Comparison of ENCODE assay signal across 7 cellular contexts in the genomic region with DNA sequence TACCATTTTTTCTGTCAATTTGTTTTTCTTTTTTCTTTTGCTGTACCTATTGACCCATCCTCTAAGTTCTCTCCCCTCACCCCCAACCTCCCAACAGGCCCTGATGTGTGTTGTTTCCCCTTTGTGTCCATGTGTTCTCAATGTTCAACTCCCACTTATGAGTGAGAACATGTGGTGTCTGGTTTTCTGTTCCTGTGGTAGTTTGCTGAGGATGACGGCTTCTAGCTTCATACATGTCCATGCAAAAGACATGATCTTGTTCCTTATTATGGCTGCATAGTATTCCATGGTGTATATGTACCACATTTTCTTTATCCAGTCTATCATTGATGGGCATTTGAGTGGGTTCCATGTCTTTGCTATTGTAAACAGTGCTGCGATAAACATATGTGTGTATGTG. TPM values are rescaled to one million over a fixed set of nuclear protein-coding genes. Genes with fewer than 3 reads are reported as not detected.
DNase-seq lines count a peak whose midpoint lies in the region; ATAC-seq, FAIRE-seq and TF ChIP-seq lines count a peak whose summit lies in the region.
"Not testable (repeated sequence)": the region's sequence is repeated elsewhere in the genome, so short reads cannot be mapped to it uniquely, and the experiment has no call there.

No MANE protein-coding gene starts in this region.

- TF ChIP-seq EP300 in K562 (IDR thresholded peaks at IDR 0.05; ENCODE audit: low read length), result not testable (repeated sequence)

- TF ChIP-seq CTCF in K562 (IDR thresholded peaks at IDR 0.05 in 2 of 3, conservative IDR thresholded peaks at IDR 0.05 in 1 of 3; ENCODE audit: insufficient read depth in 2 of 3, low read depth in 1 of 3, low read length in 3 of 3); parathyroid adenoma (IDR thresholded peaks at IDR 0.05): not testable (repeated sequence)

- ATAC-seq in K562; stimulated activated naive B cell treated with anti-CD40 and anti-IgM and Interleukin-4, amounts not matched to agents 10 μg/mL and 1 μg/mL and 100 μg/mL, for 72 hours (replicated peaks): not testable (repeated sequence)

- not testable (repeated sequence) for H3K4me3 ChIP-seq in GM23248, K562
- peak overlapping the region; percentile 84 for H3K4me3 ChIP-seq in endocrine pancreas (ENCODE audit: control insufficient read depth, insufficient read depth, low read length)
- H3K4me3 ChIP-seq in parathyroid adenoma (ENCODE audit: low read depth, low read length), result peak overlapping the region; percentile 70

- WGBS in GM23248 (ENCODE audit: low coverage in 1 of 2, low lambda C conversion rate in 2 of 2, missing lambda C conversion rate in 2 of 2), 2 experiments, result 74 to 80% methylated on average over 2 of the region's 2 CpGs
- 48% methylated on average over 2 of the region's 2 CpGs for WGBS in K562 (ENCODE audit: insufficient coverage, low coverage, missing lambda C conversion rate)

- H3K9me3 ChIP-seq in GM23248 (ENCODE audit: low read depth); K562 (replicated peaks; ENCODE audit: control insufficient read depth, insufficient read depth, low read depth, low read length); endocrine pancreas (ENCODE audit: control insufficient read depth, low read length); parathyroid adenoma (ENCODE audit: control insufficient read depth, low read length): not testable (repeated sequence)

- H3K27me3 ChIP-seq in GM23248 (replicated peaks; ENCODE audit: insufficient read depth); K562 (ENCODE audit: control insufficient read depth in 2 of 2, insufficient read depth in 2 of 2, low read length in 2 of 2); endocrine pancreas (ENCODE audit: control insufficient read depth, insufficient read depth, low read length); parathyroid adenoma (ENCODE audit: control insufficient read depth, insufficient read depth, low read length): not testable (repeated sequence)

- peak overlapping the region; percentile 78; the same call in 1 of the 2 replicates for H3K9ac ChIP-seq in GM23248
- not testable (repeated sequence) for H3K9ac ChIP-seq in K562 (ENCODE audit: insufficient read depth in 1 of 2, low read depth in 2 of 2, low read length in 2 of 2); endocrine pancreas (ENCODE audit: control insufficient read depth, insufficient read depth, low read length); parathyroid adenoma

- not testable (repeated sequence) for H3K4me2 ChIP-seq in GM23248 (ENCODE audit: unreplicated experiment); K562 (ENCODE audit: insufficient read depth, low read length)
- H3K4me2 ChIP-seq in parathyroid adenoma (ENCODE audit: low read length), result peak overlapping the region; percentile 92

- H4K20me1 ChIP-seq in GM23248 (ENCODE audit: insufficient read depth); K562 (replicated peaks; ENCODE audit: control insufficient read depth, insufficient read depth, low read length): not testable (repeated sequence)

- peaks cover 7 to 16% of the 10 kb centered on the region in 2 donors for H3K4me1 Mint-ChIP-seq in immature natural killer cell
- peaks cover 11 to 19% of the 10 kb centered on the region in 2 donors for H3K4me1 Mint-ChIP-seq in stimulated activated naive B cell treated with anti-CD40 and anti-IgM and Interleukin-4, amounts not matched to agents 10 μg/mL and 1 μg/mL and 100 μg/mL, for 72 hours

- peaks cover 0 to 19% (median 5%) of the 10 kb centered on the region in 6 donors for H3K9me3 Mint-ChIP-seq in immature natural killer cell
- H3K9me3 Mint-ChIP-seq in stimulated activated naive B cell treated with anti-CD40 and anti-IgM and Interleukin-4, amounts not matched to agents 10 μg/mL and 1 μg/mL and 100 μg/mL, for 72 hours, result peaks cover 15 to 17% of the 10 kb centered on the region in 2 donors

- H3K36me3 Mint-ChIP-seq in immature natural killer cell, result not testable (repeated sequence)
- peaks cover 3 to 12% of the 10 kb centered on the region in 2 donors for H3K36me3 Mint-ChIP-seq in stimulated activated naive B cell treated with anti-CD40 and anti-IgM and Interleukin-4, amounts not matched to agents 10 μg/mL and 1 μg/mL and 100 μg/mL, for 72 hours

- TF ChIP-seq RAD21 in K562 (CRISPR knock-in tag; conservative IDR thresholded peaks at IDR 0.05 in 1 of 2, IDR thresholded peaks at IDR 0.05 in 1 of 2), result not testable (repeated sequence)

- H3K27ac Mint-ChIP-seq in immature natural killer cell, result peak overlapping the region in 1 of 6 donors; percentile 11
- not testable (repeated sequence) for H3K27ac Mint-ChIP-seq in stimulated activated naive B cell treated with anti-CD40 and anti-IgM and Interleukin-4, amounts not matched to agents 10 μg/mL and 1 μg/mL and 100 μg/mL, for 72 hours

- CTCF ChIA-PET in K562 (lab: Yijun Ruan, JAX; ENCODE audit: low intra/inter-chr PET ratio), result not testable (repeated sequence)

- H3K27ac ChIP-seq in GM23248 (peak overlapping the region; percentile 74; the same call in 1 of the 2 replicates), K562 (ENCODE audit: extremely low read depth, low read depth, low read length) (peak overlapping the region; percentile 79; the same call in 2 of the 3 replicates), parathyroid adenoma (peak overlapping the region; percentile 89)

- H3K4me3 Mint-ChIP-seq in immature natural killer cell, result peak overlapping the region in 3 of 5 donors; percentile 1 to 23 (median 7)
- H3K4me3 Mint-ChIP-seq in stimulated activated naive B cell treated with anti-CD40 and anti-IgM and Interleukin-4, amounts not matched to agents 10 μg/mL and 1 μg/mL and 100 μg/mL, for 72 hours, result peak overlapping the region; percentile 59 to 64

- in situ Hi-C loops in GM23248 (cut with MboI); K562 (cut with MboI): not testable (repeated sequence)

- peak overlapping the region; percentile 99 for H2AFZ ChIP-seq in GM23248
- H2AFZ ChIP-seq in K562 (ENCODE audit: low read depth, low read length), result peak overlapping the region; percentile 98
- peak overlapping the region; percentile 85 for H2AFZ ChIP-seq in parathyroid adenoma

- not testable (repeated sequence) for H3K9me1 ChIP-seq in K562 (ENCODE audit: control insufficient read depth, insufficient read depth, low read length)

- POLR2A ChIA-PET in K562 (lab: Yijun Ruan, JAX), result interaction anchor here (0.9 to 1.3 kb wide), 2 partner anchors 14 to 380 kb away, joined by 3 to 4 read pairs; no protein-coding TSS in a partner anchor

- not testable (repeated sequence) for H3K9me2 ChIP-seq in GM23248 (ENCODE audit: insufficient read depth)

- intact Hi-C loops in K562 (cut with micrococcal nuclease), result loop anchor here (2.0 kb wide), 1 partner anchor 53 kb away; a partner anchor contains a TSS

- peaks cover 24% of the 10 kb centered on the region for H3K4me1 ChIP-seq in GM23248 (ENCODE audit: insufficient read depth)
- H3K4me1 ChIP-seq in K562 (replicated peaks in 1 of 2; ENCODE audit: control insufficient read depth in 2 of 2, insufficient read depth in 2 of 2, low read length in 2 of 2), result peaks cover 4 to 17% of the 10 kb centered on the region in 2 experiments; a peak in 2 of 5 replicates
- not testable (repeated sequence) for H3K4me1 ChIP-seq in endocrine pancreas (ENCODE audit: control insufficient read depth, insufficient read depth, low read length); parathyroid adenoma

- H3K27me3 Mint-ChIP-seq in immature natural killer cell (ENCODE audit: low read depth in 3 of 3), result peaks cover 0 to 13% (median 7%) of the 10 kb centered on the region in 3 donors
- peaks cover 12 to 15% of the 10 kb centered on the region in 2 donors for H3K27me3 Mint-ChIP-seq in stimulated activated naive B cell treated with anti-CD40 and anti-IgM and Interleukin-4, amounts not matched to agents 10 μg/mL and 1 μg/mL and 100 μg/mL, for 72 hours

- H3K36me3 ChIP-seq in GM23248 (ENCODE audit: low read depth); K562 (ENCODE audit: control insufficient read depth, insufficient read depth, low read length); endocrine pancreas (ENCODE audit: control insufficient read depth, insufficient read depth, low read length); parathyroid adenoma (ENCODE audit: control insufficient read depth, insufficient read depth, low read length): not testable (repeated sequence)

- H3F3A ChIP-seq in GM23248 (ENCODE audit: insufficient read depth), result peaks cover 25% of the 10 kb centered on the region

- H3K79me2 ChIP-seq in GM23248 (ENCODE audit: insufficient read depth), result peaks cover 37% of the 10 kb centered on the region
- H3K79me2 ChIP-seq in K562 (ENCODE audit: control insufficient read depth, insufficient read depth, low read length), result peaks cover 42% of the 10 kb centered on the region
- not testable (repeated sequence) for H3K79me2 ChIP-seq in parathyroid adenoma

- not testable (repeated sequence) for BruUV-seq in K562 (replicated peaks; lab: Mats Ljungman, UMichigan)

- not testable (repeated sequence) for FAIRE-seq in K562 (lab: Jason Lieb, UNC)

- not testable (repeated sequence) for TF ChIP-seq POLR2A in K562 (conservative IDR thresholded peaks at IDR 0.05)

- not testable (repeated sequence) for DNase-seq in GM23248; K562 (ENCODE audit: extremely low read depth in 1 of 4, low spot score in 3 of 4); immature natural killer cell; stimulated activated naive B cell treated with anti-CD40 and anti-IgM and Interleukin-4, amounts not matched to agents 10 μg/mL and 1 μg/mL and 100 μg/mL, for 72 hours
- DNase-seq in OCI-M1 (lab: John Stamatoyannopoulos, UW), result peak; percentile 42

RNA-seq across cellular contexts. Expression of a gene that starts 0.9 kb away (rescaled TPM):
- total RNA-seq in GM23248 (2014; rRNA removed; shearing (Covaris generic)), result 6.6 and 7.8 TPM in 2 replicates
- polyA plus RNA-seq in GM23248 (2016; fragmentation: Nextera tagmentation; extraction: Ambion mirVana) (5.3 and 5.5 TPM in 2 replicates), K562 (2011; rRNA removed) (23.3 and 41.9 TPM in 2 replicates), K562 (2014; fragmentation: Illumina TruSeq; extraction: Trizol) (13.1 and 14.7 TPM in 2 replicates), K562 (2014; fragmentation: Nextera tagmentation; extraction: Ambion mirVana) (10 to 100 TPM; 14.4 to 15.3 TPM), K562 (2014; rRNA removed) (12.1 and 12.8 TPM in 2 replicates), immature natural killer cell (1 to 10 TPM; 1.5 to 3.4 (median 1.7) TPM)
- 69.5 and 141 TPM in 2 replicates for total RNA-seq in K562 (2011; cell fraction: chromatin; rRNA removed; ENCODE audit: low replicate concordance)
- 25.3 and 29.7 TPM in 2 replicates for total RNA-seq in K562 (2011; cell fraction: nucleolus; rRNA removed)
- 54.5 and 79.6 TPM in 2 replicates for total RNA-seq in K562 (2011; cell fraction: nucleoplasm; rRNA removed)
- total RNA-seq in K562 (2014; rRNA removed) (11.3 and 15.5 TPM in 2 replicates), K562 (2014; rRNA removed; fragmentation: Illumina TruSeq; extraction: Trizol) (22.3 and 23.1 TPM in 2 replicates), K562 (2015; rRNA removed; fragmentation: Illumina TruSeq; extraction: Trizol) (15.9 and 18.5 TPM in 2 replicates), K562 (2021) (13.7 and 14.1 TPM in 2 replicates)
- 7.1 and 23.1 TPM in 2 replicates for polyA plus RNA-seq in K562 (2011; cell fraction: cytosol; rRNA removed)
- 32.1 and 73.5 TPM in 2 replicates for polyA plus RNA-seq in K562 (2011; cell fraction: nucleus; rRNA removed)
- 11.7 and 13.0 TPM in 2 replicates for polyA plus RNA-seq in K562 (2012)
- 50.1 and 111 TPM in 2 replicates for polyA minus RNA-seq in K562 (2011; rRNA and poly(A)+ RNA removed)
- polyA minus RNA-seq in K562 (2011; cell fraction: cytosol; rRNA and poly(A)+ RNA removed), result 7.6 and 17.4 TPM in 2 replicates
- 56.5 and 184 TPM in 2 replicates for polyA minus RNA-seq in K562 (2011; cell fraction: nucleus; rRNA and poly(A)+ RNA removed)

RNA-seq across cellular contexts. Expression of a gene that starts 53.5 kb away (rescaled TPM):
- 9.9 and 10.5 TPM in 2 replicates for total RNA-seq in GM23248 (2014; rRNA removed; shearing (Covaris generic))
- polyA plus RNA-seq in GM23248 (2016; fragmentation: Nextera tagmentation; extraction: Ambion mirVana) (7.2 and 7.6 TPM in 2 replicates), K562 (2011; rRNA removed) (5.0 and 5.2 TPM in 2 replicates), K562 (2014; fragmentation: Illumina TruSeq; extraction: Trizol) (11.0 and 11.1 TPM in 2 replicates), K562 (2014; fragmentation: Nextera tagmentation; extraction: Ambion mirVana) (1 to 10 TPM; 3.6 to 3.8 TPM), K562 (2014; rRNA removed) (5.8 and 7.7 TPM in 2 replicates), immature natural killer cell (1 to 10 TPM; 2.0 to 7.4 (median 3.9) TPM)
- total RNA-seq in K562 (2011; cell fraction: chromatin; rRNA removed; ENCODE audit: low replicate concordance), result 4.5 and 18.9 TPM in 2 replicates
- total RNA-seq in K562 (2011; cell fraction: nucleolus; rRNA removed), result 4.0 and 5.4 TPM in 2 replicates
- total RNA-seq in K562 (2011; cell fraction: nucleoplasm; rRNA removed), result 6.9 and 7.6 TPM in 2 replicates
- total RNA-seq in K562 (2014; rRNA removed) (7.9 and 9.8 TPM in 2 replicates), K562 (2014; rRNA removed; fragmentation: Illumina TruSeq; extraction: Trizol) (15.0 and 15.9 TPM in 2 replicates), K562 (2015; rRNA removed; fragmentation: Illumina TruSeq; extraction: Trizol) (12.5 and 13.4 TPM in 2 replicates), K562 (2021) (9.8 and 10.4 TPM in 2 replicates)
- polyA plus RNA-seq in K562 (2011; cell fraction: cytosol; rRNA removed), result 2.2 and 3.1 TPM in 2 replicates
- 5.9 and 7.2 TPM in 2 replicates for polyA plus RNA-seq in K562 (2011; cell fraction: nucleus; rRNA removed)
- 8.5 and 10.8 TPM in 2 replicates for polyA plus RNA-seq in K562 (2012)
- 8.8 and 12.0 TPM in 2 replicates for polyA minus RNA-seq in K562 (2011; rRNA and poly(A)+ RNA removed)
- 2.6 and 5.5 TPM in 2 replicates for polyA minus RNA-seq in K562 (2011; cell fraction: cytosol; rRNA and poly(A)+ RNA removed)
- polyA minus RNA-seq in K562 (2011; cell fraction: nucleus; rRNA and poly(A)+ RNA removed), result 7.3 and 15.7 TPM in 2 replicates
